11 cellular contexts compared by ENCODE assay signal in the genomic region with DNA sequence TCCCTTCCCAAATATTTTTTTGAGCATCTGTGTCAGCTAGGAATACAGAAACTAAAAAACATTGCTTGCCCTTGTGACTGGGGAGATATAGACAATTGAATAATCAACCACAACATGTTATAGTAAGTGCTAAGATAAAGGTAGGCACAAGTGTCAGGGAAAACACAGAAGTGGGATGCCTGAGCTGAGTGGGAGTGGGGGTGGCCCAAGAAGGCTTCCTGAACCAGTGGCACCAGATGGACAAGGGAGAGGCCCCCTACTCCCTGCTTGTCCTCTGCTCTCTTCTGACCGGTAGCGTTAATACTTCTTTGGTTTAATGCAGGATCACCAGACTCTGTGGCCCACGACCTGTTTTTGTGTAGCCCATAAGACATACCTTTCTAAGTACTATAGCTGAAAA. TPM values are rescaled to one million over a fixed set of nuclear protein-coding genes. Genes with fewer than 3 reads are reported as not detected.
DNase-seq lines count a peak whose midpoint lies in the region; ATAC-seq and TF ChIP-seq lines count a peak whose summit lies in the region.
"Had no signal": no experiment of that assay in that cellular context is flagged by ENCODE, and none has a peak within 500 bp of the region (broad histone marks: within the 10 kb centered on the region; RNA-seq: fewer than 3 reads in every experiment).

No MANE protein-coding gene starts in this region.

- peak overlapping the region; percentile 39 to 95 (median 89) for H3K27ac Mint-ChIP-seq in CD4-positive, CD25-positive, alpha-beta regulatory T cell
- peak overlapping the region; percentile 77 for H3K27ac Mint-ChIP-seq in chondrocyte (ENCODE audit: unreplicated experiment)
- peak overlapping the region; percentile 57 to 93 (median 90) for H3K27ac Mint-ChIP-seq in naive thymus-derived CD8-positive, alpha-beta T cell

- TF ChIP-seq CTCF in OCI-LY1 (IDR thresholded peaks at IDR 0.05; ENCODE audit: low read length) (no peak), chondrocyte (IDR thresholded peaks at IDR 0.05) (no peak), gastrocnemius medialis (IDR thresholded peaks at IDR 0.05 in 4 of 5, conservative IDR thresholded peaks at IDR 0.05 in 1 of 5) (no peak)

- peaks cover 27% of the 10 kb centered on the region for H3K79me2 ChIP-seq in OCI-LY1 (ENCODE audit: insufficient read depth, low read length)

- peaks cover 57 to 91% (median 69%) of the 10 kb centered on the region in 4 donors for H3K4me1 Mint-ChIP-seq in CD4-positive, CD25-positive, alpha-beta regulatory T cell
- H3K4me1 Mint-ChIP-seq in chondrocyte (ENCODE audit: low read depth): peaks cover 56% of the 10 kb centered on the region
- H3K4me1 Mint-ChIP-seq in naive thymus-derived CD8-positive, alpha-beta T cell: peaks cover 51 to 90% (median 87%) of the 10 kb centered on the region in 4 donors

- H2AFZ ChIP-seq in OCI-LY1 (ENCODE audit: low read length): no peak overlapping the region

- in situ Hi-C loops in gastrocnemius medialis (cut with MboI; ENCODE audit: low sequenced_read_pairs in 4 of 4): no loop called here

- TF ChIP-seq POLR2A in gastrocnemius medialis (IDR thresholded peaks at IDR 0.05): no peak

- ATAC-seq in CD4-positive, CD25-positive, alpha-beta regulatory T cell (ENCODE audit: low read depth in 2 of 2): no peak
- no peak for ATAC-seq in naive thymus-derived CD8-positive, alpha-beta T cell
- ATAC-seq in gastrocnemius medialis (no peak), HG03571 (IDR thresholded peaks at IDR 0.05; ENCODE audit: unreplicated experiment) (no peak)

- H3K9ac ChIP-seq in OCI-LY1 (ENCODE audit: low read length): no peak overlapping the region; the same call in 1 of the 2 replicates

- no peak overlapping the region; the same call in 1 of the 2 replicates for H3K4me2 ChIP-seq in OCI-LY1 (ENCODE audit: low read length)

- no peaks in the 10 kb centered on the region for H4K20me1 ChIP-seq in OCI-LY1 (ENCODE audit: insufficient read depth, low read length)

- POLR2A ChIA-PET in naive thymus-derived CD8-positive, alpha-beta T cell (lab: Charles Lee): interaction anchor here (1.0 to 7.3 kb wide), 7 partner anchors 8 to 67 kb away, joined by 3 to 89 read pairs (median 7); a partner anchor contains a TSS

- no peak for DNase-seq in CD4-positive, CD25-positive, alpha-beta regulatory T cell
- DNase-seq in chondrocyte (ENCODE audit: low spot score) (no peak), gastrocnemius medialis (no peak), NAMALWA (ENCODE audit: low spot score) (no peak), activated T-cell treated with anti-CD3 and anti-CD28 coated beads for 4 hours (no peak)
- DNase-seq in naive thymus-derived CD8-positive, alpha-beta T cell: no peak
- DNase-seq: activated CD4-positive, alpha-beta T cell treated with anti-CD3 and anti-CD28 coated beads, Interleukin-2, amount 10 ng/mL, durations not matched to agents 24 days and 14 days; amygdala; stimulated activated CD4-positive, alpha-beta T cell treated with anti-CD3 and anti-CD28 coated beads, Interleukin-2, amount 100 ng/mL, for 48 hours had no signal

- peak overlapping the region; percentile 46 to 66 (median 56) for H3K4me3 Mint-ChIP-seq in CD4-positive, CD25-positive, alpha-beta regulatory T cell
- no peak overlapping the region for H3K4me3 Mint-ChIP-seq in chondrocyte (ENCODE audit: unreplicated experiment)
- peak overlapping the region; percentile 20 to 67 (median 46) for H3K4me3 Mint-ChIP-seq in naive thymus-derived CD8-positive, alpha-beta T cell
- H3K4me3 Mint-ChIP-seq: activated CD4-positive, alpha-beta T cell treated with anti-CD3 and anti-CD28 coated beads, Interleukin-2, amount 10 ng/mL, durations not matched to agents 24 days and 14 days had no signal

- no peaks in the 10 kb centered on the region for H3K36me3 Mint-ChIP-seq in CD4-positive, CD25-positive, alpha-beta regulatory T cell
- H3K36me3 Mint-ChIP-seq in chondrocyte (ENCODE audit: low read depth): no peaks in the 10 kb centered on the region
- peaks cover 0 to 4% (median 0%) of the 10 kb centered on the region in 3 donors for H3K36me3 Mint-ChIP-seq in naive thymus-derived CD8-positive, alpha-beta T cell

- H3K36me3 ChIP-seq in CD4-positive, CD25-positive, alpha-beta regulatory T cell (ENCODE audit: control insufficient read depth, insufficient read depth, low read length): no peaks in the 10 kb centered on the region
- H3K36me3 ChIP-seq in OCI-LY1 (ENCODE audit: insufficient read depth, low read length): peaks cover 7% of the 10 kb centered on the region; the same call in 1 of the 2 replicates
- no peaks in the 10 kb centered on the region for H3K36me3 ChIP-seq in gastrocnemius medialis

- no peaks in the 10 kb centered on the region for H3K27me3 ChIP-seq in CD4-positive, CD25-positive, alpha-beta regulatory T cell (ENCODE audit: control insufficient read depth, insufficient read depth, low read length)
- H3K27me3 ChIP-seq in OCI-LY1 (ENCODE audit: insufficient read depth, low read length): no peaks in the 10 kb centered on the region
- no peaks in the 10 kb centered on the region for H3K27me3 ChIP-seq in gastrocnemius medialis

- intact Hi-C loops in gastrocnemius medialis (cut with DNase I; ENCODE audit: low total_unique reads): no loop called here

- H3K9me3 Mint-ChIP-seq in CD4-positive, CD25-positive, alpha-beta regulatory T cell: no peaks in the 10 kb centered on the region
- H3K9me3 Mint-ChIP-seq in chondrocyte (ENCODE audit: low read depth): peaks cover 2% of the 10 kb centered on the region
- H3K9me3 Mint-ChIP-seq in naive thymus-derived CD8-positive, alpha-beta T cell: no peaks in the 10 kb centered on the region
- H3K9me3 Mint-ChIP-seq: activated CD4-positive, alpha-beta T cell treated with anti-CD3 and anti-CD28 coated beads, Interleukin-2, amount 10 ng/mL, durations not matched to agents 24 days and 14 days had no signal

- no peaks in the 10 kb centered on the region for H3F3A ChIP-seq in OCI-LY1 (ENCODE audit: insufficient read depth, low read length)

- no peaks in the 10 kb centered on the region for H3K9me2 ChIP-seq in OCI-LY1 (ENCODE audit: low read depth, low read length)

- H3K4me3 ChIP-seq in CD4-positive, CD25-positive, alpha-beta regulatory T cell (ENCODE audit: low read depth, low read length): peak overlapping the region; percentile 16
- H3K4me3 ChIP-seq in OCI-LY1 (ENCODE audit: low read depth, low read length, poor library complexity, severe bottlenecking) (no peak overlapping the region), gastrocnemius medialis (no peak overlapping the region)

- no peaks in the 10 kb centered on the region for H3K9me3 ChIP-seq in CD4-positive, CD25-positive, alpha-beta regulatory T cell (ENCODE audit: control insufficient read depth in 2 of 2, low read length in 2 of 2)
- no peaks in the 10 kb centered on the region for H3K9me3 ChIP-seq in OCI-LY1 (ENCODE audit: low read length)
- no peaks in the 10 kb centered on the region for H3K9me3 ChIP-seq in gastrocnemius medialis

- H3K4me1 ChIP-seq in CD4-positive, CD25-positive, alpha-beta regulatory T cell (ENCODE audit: control insufficient read depth, insufficient read depth, low read length, poor library complexity, severe bottlenecking): peaks cover 78% of the 10 kb centered on the region
- H3K4me1 ChIP-seq in OCI-LY1 (ENCODE audit: insufficient read depth, low read length, severe bottlenecking) (peaks cover 63% of the 10 kb centered on the region), gastrocnemius medialis (peaks cover 4 to 10% of the 10 kb centered on the region in 2 donors)

- H3K27ac ChIP-seq in CD4-positive, CD25-positive, alpha-beta regulatory T cell (ENCODE audit: insufficient read depth, low read length, poor library complexity, severe bottlenecking): peak overlapping the region; percentile 83
- peak overlapping the region; percentile 59 for H3K27ac ChIP-seq in OCI-LY1 (ENCODE audit: low read depth, low read length, poor library complexity, severe bottlenecking)
- no peak overlapping the region for H3K27ac ChIP-seq in gastrocnemius medialis

- H3K27me3 Mint-ChIP-seq in CD4-positive, CD25-positive, alpha-beta regulatory T cell: no peaks in the 10 kb centered on the region
- no peaks in the 10 kb centered on the region for H3K27me3 Mint-ChIP-seq in chondrocyte (ENCODE audit: low read depth)
- H3K27me3 Mint-ChIP-seq in naive thymus-derived CD8-positive, alpha-beta T cell: no peaks in the 10 kb centered on the region
- H3K27me3 Mint-ChIP-seq: activated CD4-positive, alpha-beta T cell treated with anti-CD3 and anti-CD28 coated beads, Interleukin-2, amount 10 ng/mL, durations not matched to agents 24 days and 14 days had no signal

RNA-seq across cellular contexts. Expression of a gene that starts 48.8 kb away (rescaled TPM):
- 306 TPM for total RNA-seq in CD4-positive, CD25-positive, alpha-beta regulatory T cell
- polyA plus RNA-seq in CD4-positive, CD25-positive, alpha-beta regulatory T cell: 10 to 100 TPM; 43.8 to 57.8 (median 47.1) TPM
- 74.4 to 90.7 TPM (median 85.7 TPM) in 3 replicates for total RNA-seq in chondrocyte
- 100 to 1,000 TPM; 312 to 317 TPM for total RNA-seq in naive thymus-derived CD8-positive, alpha-beta T cell
- polyA plus RNA-seq in naive thymus-derived CD8-positive, alpha-beta T cell: 10 to 100 TPM; 35.9 to 98.8 (median 49.9) TPM
- 10 to 100 TPM in 3 of 4 donors, 1 to 10 TPM in 1; 6.6 to 20.4 (median 16.9) TPM for total RNA-seq in gastrocnemius medialis

Comparison
In these comparisons a context has a peak if more than half of its experiments do, and no peak if none do; other contexts are left out.
1. H3K27ac ChIP-seq: peak in CD4-positive, CD25-positive, alpha-beta regulatory T cell (single experiment) and OCI-LY1 (single experiment); none in gastrocnemius medialis (0 of 4).
2. Peak in every context shown above with its lines, with median percentiles within 50 percentile points of each other: H3K27ac Mint-ChIP-seq.